15 cellular contexts compared by ENCODE assay signal in genomic region chr1:162939035-162939434, GRCh38.
"Had no signal": no experiment of that assay in that cellular context is flagged by ENCODE, and none has a peak within 500 bp of the region (broad histone marks: within the 10 kb centered on the region; RNA-seq: fewer than 3 reads in every experiment).

No MANE protein-coding gene starts in this region.

- H3K4me1 ChIP-seq: body of pancreas, spleen, testis, upper lobe of left lung had no signal

- H3K9me3 ChIP-seq: body of pancreas, sigmoid colon, spleen, testis, upper lobe of left lung had no signal

- H3K27me3 ChIP-seq: body of pancreas, sigmoid colon, testis, upper lobe of left lung had no signal

- H3K36me3 ChIP-seq: sigmoid colon, spleen, upper lobe of left lung had no signal

- FAIRE-seq: colon, islet of Langerhans had no signal

- DNase-seq: activated CD4-positive, alpha-beta T cell treated with anti-CD3 and anti-CD28 coated beads, Interleukin-2, amount 50 U/mL, for 1 hour; activated CD8-positive, alpha-beta memory T cell treated with anti-CD3 and anti-CD28 coated beads for 24 hours; activated naive CD8-positive, alpha-beta T cell treated with anti-CD3 and anti-CD28 coated beads for 36 hours; amygdala; body of pancreas; caudate nucleus; left colon; sigmoid colon; spleen; stimulated activated naive CD8-positive, alpha-beta T cell treated with anti-CD3 and anti-CD28 coated beads, Interleukin-15, amount 100 ng/mL, for 72 hours; testis; upper lobe of left lung had no signal

- H3K4me3 ChIP-seq: body of pancreas, lung, sigmoid colon, spleen, testis, upper lobe of left lung had no signal

- ATAC-seq: body of pancreas; left colon; stimulated activated naive CD8-positive, alpha-beta T cell treated with anti-CD3 and anti-CD28 coated beads, Interleukin-15, amount 100 ng/mL, for 72 hours had no signal

- H3K27ac ChIP-seq: body of pancreas, sigmoid colon, spleen, testis, upper lobe of left lung had no signal
